Comparison of ENCODE assay signal across 13 cellular contexts in the genomic region with DNA sequence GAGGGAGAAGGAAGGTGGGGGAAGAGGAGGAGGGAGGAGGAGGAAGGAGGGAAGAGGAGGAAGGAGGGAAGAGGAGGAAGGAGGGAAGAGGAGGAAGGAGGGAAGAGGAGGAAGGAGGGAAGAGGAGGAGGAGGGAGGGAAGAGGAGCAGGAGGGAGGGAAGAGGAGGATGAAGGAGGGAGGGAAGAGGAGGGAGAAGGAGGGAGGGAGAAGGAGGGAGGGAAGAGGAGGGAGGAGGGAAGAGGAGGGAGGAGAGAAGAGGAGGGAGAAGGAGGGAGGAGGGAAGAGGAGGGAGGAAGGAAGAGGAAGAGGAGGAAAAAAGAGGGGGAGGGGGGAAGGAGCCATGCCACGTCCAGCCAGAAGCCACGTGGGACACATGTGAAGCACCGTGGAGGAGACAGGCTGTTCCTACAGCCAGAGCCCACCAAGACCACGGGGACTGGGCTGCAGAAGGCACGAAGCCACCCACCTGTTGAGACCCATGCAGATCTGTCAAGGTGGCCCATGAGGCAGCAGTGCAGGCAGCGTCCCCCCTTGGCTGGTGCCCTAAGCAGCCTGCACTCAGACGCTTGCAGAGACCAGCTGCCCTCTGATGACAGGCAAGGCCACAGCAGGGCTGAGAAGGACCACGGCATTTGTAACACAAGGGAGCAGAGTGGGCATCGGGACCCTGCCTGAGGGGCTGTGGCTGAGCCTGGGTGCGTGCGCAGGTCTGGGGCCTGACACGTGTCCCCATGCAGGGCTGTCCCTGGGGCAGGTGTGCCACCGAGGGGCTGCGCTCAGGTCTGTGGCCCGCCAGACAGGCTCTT. TPM values are rescaled to one million over a fixed set of nuclear protein-coding genes. Genes with fewer than 3 reads are reported as not detected.
DNase-seq lines count a peak whose midpoint lies in the region; ATAC-seq and TF ChIP-seq lines count a peak whose summit lies in the region.
"Had no signal": no experiment of that assay in that cellular context is flagged by ENCODE, and none has a peak within 500 bp of the region (broad histone marks: within the 10 kb centered on the region; RNA-seq: fewer than 3 reads in every experiment).

No MANE protein-coding gene starts in this region.

- no peaks in the 10 kb centered on the region for H3K27me3 Mint-ChIP-seq in chondrocyte (ENCODE audit: low read depth)
- H3K27me3 Mint-ChIP-seq in stimulated activated naive B cell treated with anti-CD40 and anti-IgM and Interleukin-4, amounts not matched to agents 10 μg/mL and 1 μg/mL and 100 μg/mL, for 72 hours, result no peaks in the 10 kb centered on the region
- 0 out of 2 replicates have a peak, but pooled peaks cover 1% of the 10 kb centered on the region for H3K27me3 Mint-ChIP-seq in HFFc6 (ENCODE audit: insufficient read depth)

- H3K36me3 Mint-ChIP-seq in chondrocyte (ENCODE audit: low read depth) (peaks cover 5% of the 10 kb centered on the region), HFFc6 (ENCODE audit: low read depth) (0 out of 2 replicates have a peak, but pooled peaks cover 5% of the 10 kb centered on the region)
- peaks cover 43 to 51% of the 10 kb centered on the region in 2 donors for H3K36me3 Mint-ChIP-seq in stimulated activated naive B cell treated with anti-CD40 and anti-IgM and Interleukin-4, amounts not matched to agents 10 μg/mL and 1 μg/mL and 100 μg/mL, for 72 hours

- H3K4me1 Mint-ChIP-seq in chondrocyte (ENCODE audit: low read depth) (peaks cover 9% of the 10 kb centered on the region), HFFc6 (ENCODE audit: low read depth) (no peaks in the 10 kb centered on the region; the same call in 1 of the 2 replicates)
- H3K4me1 Mint-ChIP-seq in stimulated activated naive B cell treated with anti-CD40 and anti-IgM and Interleukin-4, amounts not matched to agents 10 μg/mL and 1 μg/mL and 100 μg/mL, for 72 hours, result peaks cover 19 to 27% of the 10 kb centered on the region in 2 donors

- TF ChIP-seq CTCF in chondrocyte (IDR thresholded peaks at IDR 0.05) (no peak), HFFc6 (IDR thresholded peaks at IDR 0.05) (no peak)

- ATAC-seq in Right ventricle myocardium inferior, result no peak
- ATAC-seq in stimulated activated naive B cell treated with anti-CD40 and anti-IgM and Interleukin-4, amounts not matched to agents 10 μg/mL and 1 μg/mL and 100 μg/mL, for 72 hours (replicated peaks), result no peak
- ATAC-seq: sciatic nerve had no signal

- DNase-seq in Right ventricle myocardium inferior (ENCODE audit: missing footprints) (peak; percentile 35), cardiac septum (ENCODE audit: low spot score) (no peak), chondrocyte (ENCODE audit: low spot score) (peak; percentile 82), HFFc6 (no peak), NCI-H510A treated with DMSO at 0.1 percent for 48 hours (lab: John Stamatoyannopoulos, UW) (no peak)
- no peak for DNase-seq in stimulated activated naive B cell treated with anti-CD40 and anti-IgM and Interleukin-4, amounts not matched to agents 10 μg/mL and 1 μg/mL and 100 μg/mL, for 72 hours
- DNase-seq: activated CD4-positive, alpha-beta T cell treated with anti-CD3 and anti-CD28 coated beads, Interleukin-2, amount 50 U/mL, for 48 hours; activated effector memory CD4-positive, alpha-beta T cell treated with anti-CD3 and anti-CD28 coated beads, Interleukin-2, amount 50 U/mL, for 16 hours; DMS 273 treated with DMSO at 0.1 percent for 48 hours; NCI-H226; nephron progenitor cell; T1000 had no signal

- intact Hi-C loops in Right ventricle myocardium inferior (cut with DNase I) (loop anchor here (5.0 kb wide), 2 partner anchors 153 to 288 kb away; no protein-coding TSS in a partner anchor), cardiac septum (cut with DNase I) (loop anchor here (5.0 kb wide), 2 partner anchors 288 to 353 kb away; no protein-coding TSS in a partner anchor)

- H3K27ac Mint-ChIP-seq in chondrocyte (ENCODE audit: unreplicated experiment), result no peak overlapping the region
- H3K27ac Mint-ChIP-seq in stimulated activated naive B cell treated with anti-CD40 and anti-IgM and Interleukin-4, amounts not matched to agents 10 μg/mL and 1 μg/mL and 100 μg/mL, for 72 hours, result peak overlapping the region; percentile 42
- no peak overlapping the region for H3K27ac Mint-ChIP-seq in HFFc6
- H3K27ac Mint-ChIP-seq: nephron progenitor cell had no signal

- no peak overlapping the region for H3K4me3 Mint-ChIP-seq in chondrocyte (ENCODE audit: unreplicated experiment)
- H3K4me3 Mint-ChIP-seq in stimulated activated naive B cell treated with anti-CD40 and anti-IgM and Interleukin-4, amounts not matched to agents 10 μg/mL and 1 μg/mL and 100 μg/mL, for 72 hours, result no peak overlapping the region
- H3K4me3 Mint-ChIP-seq in HFFc6, result no peak overlapping the region; the same call in 1 of the 2 replicates
- H3K4me3 Mint-ChIP-seq: nephron progenitor cell had no signal

- no peaks in the 10 kb centered on the region for H3K9me3 Mint-ChIP-seq in chondrocyte (ENCODE audit: low read depth)
- H3K9me3 Mint-ChIP-seq in stimulated activated naive B cell treated with anti-CD40 and anti-IgM and Interleukin-4, amounts not matched to agents 10 μg/mL and 1 μg/mL and 100 μg/mL, for 72 hours, result no peaks in the 10 kb centered on the region
- H3K9me3 Mint-ChIP-seq in HFFc6, result peaks cover 4% of the 10 kb centered on the region; the same call in 1 of the 2 replicates
- H3K9me3 Mint-ChIP-seq: nephron progenitor cell had no signal

RNA-seq across cellular contexts. Expression of a gene that starts 10.3 kb away (rescaled TPM):
- 58.0 TPM for total RNA-seq in Right ventricle myocardium inferior
- total RNA-seq in cardiac septum, result 61.0 TPM
- 36.1 to 58.9 TPM (median 39.7 TPM) in 3 replicates for total RNA-seq in chondrocyte
- 100 to 1,000 TPM in 1 of 6 experiments, 10 to 100 TPM in 5; 67.0 to 103 (median 87.9) TPM for total RNA-seq in HFFc6 (2021; fragmentation: NEBNext Ultra II Directional; extraction: Animal tissue kit (Norgen Biotek cat#: 25700))

RNA-seq across cellular contexts. Expression of a gene that starts 10.6 kb away (rescaled TPM):
- total RNA-seq in Right ventricle myocardium inferior, result 11.1 TPM
- total RNA-seq in cardiac septum, result 12.6 TPM
- 27.1 to 29.0 TPM (median 27.6 TPM) in 3 replicates for total RNA-seq in chondrocyte
- total RNA-seq in HFFc6 (2021; fragmentation: NEBNext Ultra II Directional; extraction: Animal tissue kit (Norgen Biotek cat#: 25700)), result 10 to 100 TPM; 16.2 to 22.5 (median 19.0) TPM

RNA-seq across cellular contexts. Expression of a gene that starts 26.7 kb away (rescaled TPM):
- total RNA-seq in Right ventricle myocardium inferior, result 8.9 TPM
- total RNA-seq in cardiac septum, result 6.8 TPM
- 8.2 to 9.6 TPM (median 8.5 TPM) in 3 replicates for total RNA-seq in chondrocyte
- total RNA-seq in HFFc6 (2021; fragmentation: NEBNext Ultra II Directional; extraction: Animal tissue kit (Norgen Biotek cat#: 25700)), result 10 to 100 TPM in 4 of 6 experiments, 1 to 10 TPM in 2; 8.3 to 13.2 (median 10.7) TPM

RNA-seq across cellular contexts. Expression of a gene that starts 45.7 kb away (rescaled TPM):
- total RNA-seq in Right ventricle myocardium inferior, result 44.6 TPM
- 36.0 TPM for total RNA-seq in cardiac septum
- 115 to 147 TPM (median 116 TPM) in 3 replicates for total RNA-seq in chondrocyte
- total RNA-seq in HFFc6 (2021; fragmentation: NEBNext Ultra II Directional; extraction: Animal tissue kit (Norgen Biotek cat#: 25700)), result 10 to 100 TPM; 71.2 to 88.3 (median 72.2) TPM

Comparison
In these comparisons a context has a peak if more than half of its experiments do, and no peak if none do; other contexts are left out.
1. DNase-seq: peak in Right ventricle myocardium inferior (single experiment) and chondrocyte (single experiment); none in cardiac septum (single experiment), stimulated activated naive B cell treated with anti-CD40 and anti-IgM and Interleukin-4, amounts not matched to agents 10 μg/mL and 1 μg/mL and 100 μg/mL, for 72 hours (single experiment), HFFc6 (single experiment) and NCI-H510A treated with DMSO at 0.1 percent for 48 hours (single experiment).